In the genomic region with DNA sequence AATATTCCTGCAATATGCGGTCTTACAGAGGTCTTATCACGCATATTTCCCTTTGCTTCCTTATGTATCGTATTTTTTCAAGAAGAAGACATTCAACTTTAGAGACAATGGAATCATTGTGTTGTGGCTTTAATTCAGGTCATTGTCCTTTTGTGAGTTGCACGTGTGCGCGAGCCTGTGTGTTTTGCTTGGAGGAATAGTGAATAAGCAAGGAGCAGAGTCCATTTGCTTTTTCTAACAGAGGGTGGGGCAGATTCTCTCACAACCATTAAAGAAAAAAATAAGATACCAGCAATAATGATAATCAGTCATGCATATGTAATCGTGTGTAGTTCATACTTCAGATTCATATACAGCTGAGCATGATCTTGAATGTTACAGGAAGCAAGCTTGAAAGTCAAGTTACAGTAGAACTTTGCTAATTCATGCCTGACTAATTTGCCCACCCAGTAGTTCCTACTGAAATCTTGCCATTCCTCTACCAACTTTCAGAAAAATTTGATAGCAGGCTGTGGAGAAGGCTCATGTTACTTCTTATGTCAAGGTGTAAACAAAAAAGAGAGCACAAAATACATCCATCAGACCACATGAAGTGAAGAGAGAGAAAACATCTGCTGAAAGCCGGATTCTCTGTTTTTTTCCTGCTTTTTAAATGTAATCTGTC, we compare ENCODE assay signal across 1 cellular context.
TF ChIP-seq lines count a peak whose summit lies in the region.

No MANE protein-coding gene starts in this region.

TF ChIP-seq in GM23338, 12 proteins besides CTCF, POLR2A, EP300 and RAD21 (continued from another document):
- TF ChIP-seq, protein P1, sequence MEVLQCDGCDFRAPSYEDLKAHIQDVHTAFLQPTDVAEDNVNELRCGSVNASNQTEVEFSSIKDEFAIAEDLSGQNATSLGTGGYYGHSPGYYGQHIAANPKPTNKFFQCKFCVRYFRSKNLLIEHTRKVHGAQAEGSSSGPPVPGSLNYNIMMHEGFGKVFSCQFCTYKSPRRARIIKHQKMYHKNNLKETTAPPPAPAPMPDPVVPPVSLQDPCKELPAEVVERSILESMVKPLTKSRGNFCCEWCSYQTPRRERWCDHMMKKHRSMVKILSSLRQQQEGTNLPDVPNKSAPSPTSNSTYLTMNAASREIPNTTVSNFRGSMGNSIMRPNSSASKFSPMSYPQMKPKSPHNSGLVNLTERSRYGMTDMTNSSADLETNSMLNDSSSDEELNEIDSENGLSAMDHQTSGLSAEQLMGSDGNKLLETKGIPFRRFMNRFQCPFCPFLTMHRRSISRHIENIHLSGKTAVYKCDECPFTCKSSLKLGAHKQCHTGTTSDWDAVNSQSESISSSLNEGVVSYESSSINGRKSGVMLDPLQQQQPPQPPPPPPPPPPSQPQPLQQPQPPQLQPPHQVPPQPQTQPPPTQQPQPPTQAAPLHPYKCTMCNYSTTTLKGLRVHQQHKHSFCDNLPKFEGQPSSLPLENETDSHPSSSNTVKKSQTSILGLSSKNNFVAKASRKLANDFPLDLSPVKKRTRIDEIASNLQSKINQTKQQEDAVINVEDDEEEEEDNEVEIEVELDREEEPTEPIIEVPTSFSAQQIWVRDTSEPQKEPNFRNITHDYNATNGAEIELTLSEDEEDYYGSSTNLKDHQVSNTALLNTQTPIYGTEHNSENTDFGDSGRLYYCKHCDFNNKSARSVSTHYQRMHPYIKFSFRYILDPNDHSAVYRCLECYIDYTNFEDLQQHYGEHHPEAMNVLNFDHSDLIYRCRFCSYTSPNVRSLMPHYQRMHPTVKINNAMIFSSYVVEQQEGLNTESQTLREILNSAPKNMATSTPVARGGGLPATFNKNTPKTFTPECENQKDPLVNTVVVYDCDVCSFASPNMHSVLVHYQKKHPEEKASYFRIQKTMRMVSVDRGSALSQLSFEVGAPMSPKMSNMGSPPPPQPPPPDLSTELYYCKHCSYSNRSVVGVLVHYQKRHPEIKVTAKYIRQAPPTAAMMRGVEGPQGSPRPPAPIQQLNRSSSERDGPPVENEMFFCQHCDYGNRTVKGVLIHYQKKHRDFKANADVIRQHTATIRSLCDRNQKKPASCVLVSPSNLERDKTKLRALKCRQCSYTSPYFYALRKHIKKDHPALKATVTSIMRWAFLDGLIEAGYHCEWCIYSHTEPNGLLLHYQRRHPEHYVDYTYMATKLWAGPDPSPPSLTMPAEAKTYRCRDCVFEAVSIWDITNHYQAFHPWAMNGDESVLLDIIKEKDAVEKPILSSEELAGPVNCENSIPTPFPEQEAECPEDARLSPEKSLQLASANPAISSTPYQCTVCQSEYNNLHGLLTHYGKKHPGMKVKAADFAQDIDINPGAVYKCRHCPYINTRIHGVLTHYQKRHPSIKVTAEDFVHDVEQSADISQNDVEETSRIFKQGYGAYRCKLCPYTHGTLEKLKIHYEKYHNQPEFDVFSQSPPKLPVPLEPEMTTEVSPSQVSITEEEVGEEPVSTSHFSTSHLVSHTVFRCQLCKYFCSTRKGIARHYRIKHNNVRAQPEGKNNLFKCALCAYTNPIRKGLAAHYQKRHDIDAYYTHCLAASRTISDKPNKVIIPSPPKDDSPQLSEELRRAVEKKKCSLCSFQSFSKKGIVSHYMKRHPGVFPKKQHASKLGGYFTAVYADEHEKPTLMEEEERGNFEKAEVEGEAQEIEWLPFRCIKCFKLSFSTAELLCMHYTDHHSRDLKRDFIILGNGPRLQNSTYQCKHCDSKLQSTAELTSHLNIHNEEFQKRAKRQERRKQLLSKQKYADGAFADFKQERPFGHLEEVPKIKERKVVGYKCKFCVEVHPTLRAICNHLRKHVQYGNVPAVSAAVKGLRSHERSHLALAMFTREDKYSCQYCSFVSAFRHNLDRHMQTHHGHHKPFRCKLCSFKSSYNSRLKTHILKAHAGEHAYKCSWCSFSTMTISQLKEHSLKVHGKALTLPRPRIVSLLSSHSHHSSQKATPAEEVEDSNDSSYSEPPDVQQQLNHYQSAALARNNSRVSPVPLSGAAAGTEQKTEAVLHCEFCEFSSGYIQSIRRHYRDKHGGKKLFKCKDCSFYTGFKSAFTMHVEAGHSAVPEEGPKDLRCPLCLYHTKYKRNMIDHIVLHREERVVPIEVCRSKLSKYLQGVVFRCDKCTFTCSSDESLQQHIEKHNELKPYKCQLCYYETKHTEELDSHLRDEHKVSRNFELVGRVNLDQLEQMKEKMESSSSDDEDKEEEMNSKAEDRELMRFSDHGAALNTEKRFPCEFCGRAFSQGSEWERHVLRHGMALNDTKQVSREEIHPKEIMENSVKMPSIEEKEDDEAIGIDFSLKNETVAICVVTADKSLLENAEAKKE (CRISPR knock-in tag; IDR thresholded peaks at IDR 0.05), result no peak
- TF ChIP-seq JUNB (IDR thresholded peaks at IDR 0.05; ENCODE audit: unreplicated experiment) (no peak), EZH2 (IDR thresholded peaks at IDR 0.05; ENCODE audit: low read depth, unreplicated experiment) (no peak), EZH2phosphoT487 (IDR thresholded peaks at IDR 0.05; ENCODE audit: unreplicated experiment) (no peak), ZNF331 (CRISPR knock-in tag; IDR thresholded peaks at IDR 0.05; ENCODE audit: low read depth) (no peak), POLR2AphosphoS5 (IDR thresholded peaks at IDR 0.05; ENCODE audit: low read depth) (no peak)
- TF ChIP-seq, protein P2, sequence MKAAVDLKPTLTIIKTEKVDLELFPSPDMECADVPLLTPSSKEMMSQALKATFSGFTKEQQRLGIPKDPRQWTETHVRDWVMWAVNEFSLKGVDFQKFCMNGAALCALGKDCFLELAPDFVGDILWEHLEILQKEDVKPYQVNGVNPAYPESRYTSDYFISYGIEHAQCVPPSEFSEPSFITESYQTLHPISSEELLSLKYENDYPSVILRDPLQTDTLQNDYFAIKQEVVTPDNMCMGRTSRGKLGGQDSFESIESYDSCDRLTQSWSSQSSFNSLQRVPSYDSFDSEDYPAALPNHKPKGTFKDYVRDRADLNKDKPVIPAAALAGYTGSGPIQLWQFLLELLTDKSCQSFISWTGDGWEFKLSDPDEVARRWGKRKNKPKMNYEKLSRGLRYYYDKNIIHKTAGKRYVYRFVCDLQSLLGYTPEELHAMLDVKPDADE (IDR thresholded peaks at IDR 0.05), result no peak
